Comparison of ENCODE assay signal across 9 cellular contexts in genomic region chr4:2745981-2746806, GRCh38. TPM values are rescaled to one million over a fixed set of nuclear protein-coding genes. Genes with fewer than 3 reads are reported as not detected.
DNase-seq lines count a peak whose midpoint lies in the region; ATAC-seq, FAIRE-seq and TF ChIP-seq lines count a peak whose summit lies in the region.
"Had no signal": no experiment of that assay in that cellular context is flagged by ENCODE, and none has a peak within 500 bp of the region (broad histone marks: within the 10 kb centered on the region; RNA-seq: fewer than 3 reads in every experiment).

No MANE protein-coding gene starts in this region.

- peak overlapping the region; percentile 59 for H3K9ac ChIP-seq in keratinocyte (ENCODE audit: control insufficient read depth, extremely low read depth, insufficient read depth, low read length)

- H3K36me3 ChIP-seq in keratinocyte (ENCODE audit: control insufficient read depth in 2 of 2, extremely low read depth in 1 of 2, insufficient read depth in 2 of 2, low read length in 2 of 2), result peaks cover 32 to 49% of the 10 kb centered on the region in 2 experiments

- H3K4me1 ChIP-seq in keratinocyte (ENCODE audit: control insufficient read depth, extremely low read depth, insufficient read depth, low read length), result peaks cover 27% of the 10 kb centered on the region

- H3K9me1 ChIP-seq in keratinocyte (ENCODE audit: control insufficient read depth, extremely low read depth, insufficient read depth, low read length), result peaks cover 3% of the 10 kb centered on the region

- H3K4me2 ChIP-seq in keratinocyte (ENCODE audit: control insufficient read depth, extremely low read depth, insufficient read depth, low read depth, low read length), result peak overlapping the region; percentile 32

- H4K20me1 ChIP-seq in keratinocyte (ENCODE audit: control insufficient read depth, extremely low read depth, insufficient read depth, low read length), result no peaks in the 10 kb centered on the region

- H3K27me3 ChIP-seq in keratinocyte (ENCODE audit: control insufficient read depth, extremely low read depth, insufficient read depth, low read length), result no peaks in the 10 kb centered on the region

- H3K4me3 ChIP-seq in keratinocyte (ENCODE audit: control insufficient read depth in 2 of 3, extremely low read depth in 1 of 3, insufficient read depth in 2 of 3, low read depth in 1 of 3, low read length in 3 of 3), result peak overlapping the region in 1 of 3 experiments; percentile 26

- FAIRE-seq in keratinocyte (lab: Jason Lieb, UNC), result peak; percentile 51
- FAIRE-seq: endometrium had no signal

- no peak overlapping the region for H2AFZ ChIP-seq in keratinocyte (ENCODE audit: control insufficient read depth, low read length)

- ATAC-seq in GM18498 (IDR thresholded peaks at IDR 0.05; ENCODE audit: unreplicated experiment) (peak; percentile 87), HG02763 (IDR thresholded peaks at IDR 0.05; ENCODE audit: unreplicated experiment) (peak; percentile 83)

- no peak for TF ChIP-seq CTCF in keratinocyte (optimal IDR thresholded peaks at IDR 0.05 in 1 of 3, IDR thresholded peaks at IDR 0.05 in 1 of 3, conservative IDR thresholded peaks at IDR 0.05 in 1 of 3; ENCODE audit: extremely low read depth in 1 of 3, insufficient read depth in 2 of 3, low read length in 3 of 3)

- peak; percentile 19 for DNase-seq in RKO (ENCODE audit: low spot score)
- peak; percentile 87 for DNase-seq in activated gamma-delta T cell treated with anti-CD3 and anti-CD28 coated beads, Interleukin-2, amount 50 U/mL, for 16 hours (ENCODE audit: low read depth)
- DNase-seq in keratinocyte (ENCODE audit: low read depth, low spot score), result peak; percentile 69
- peak; percentile 42 to 52 for DNase-seq in stimulated activated CD8-positive, alpha-beta memory T cell treated with anti-CD3 and anti-CD28 coated beads, Interleukin-7, amount 100 ng/mL, for 1 hour (ENCODE audit: low read depth in 2 of 2)
- DNase-seq in foreskin melanocyte, result no peak
- DNase-seq in SIG-M5 treated with dmso at 0.1 percent for 504 hours (lab: John Stamatoyannopoulos, UW; ENCODE audit: unreplicated experiment), result no peak

- H3K27ac ChIP-seq in keratinocyte (ENCODE audit: control insufficient read depth, insufficient read depth, low read length), result peak overlapping the region; percentile 65

- dilution Hi-C loops in keratinocyte (cut with MboI; ENCODE audit: extremely low pct_ligation_motif_present, low sequenced_read_pairs), result no loop called here

- H3K79me2 ChIP-seq in keratinocyte (ENCODE audit: control insufficient read depth, insufficient read depth, low read length), result peaks cover 13% of the 10 kb centered on the region

- H3K9me3 ChIP-seq in keratinocyte (ENCODE audit: control insufficient read depth, low read depth, low read length), result no peaks in the 10 kb centered on the region

RNA-seq across cellular contexts. Expression of gene TNIP2, which starts 9.9 kb away (rescaled TPM):
- polyA plus RNA-seq in keratinocyte, result 22.6 to 23.1 TPM (median 23.1 TPM) in 3 replicates
- 33.1 TPM for polyA plus RNA-seq in keratinocyte (2011; ENCODE audit: low read depth)
- polyA plus RNA-seq in keratinocyte (2011; cell fraction: cytosol; rRNA removed), result 11.7 and 26.0 TPM in 2 replicates
- polyA plus RNA-seq in keratinocyte (2011; cell fraction: nucleus; rRNA removed), result 41.6 and 42.8 TPM in 2 replicates
- polyA plus RNA-seq in keratinocyte (2012; ENCODE audit: low replicate concordance), result 21.2 and 26.8 TPM in 2 replicates
- 7.6 to 13.0 TPM (median 9.8 TPM) in 3 replicates for polyA minus RNA-seq in keratinocyte
- polyA minus RNA-seq in keratinocyte (2011; cell fraction: cytosol; rRNA and poly(A)+ RNA removed), result 15.9 TPM
- 10.3 and 12.2 TPM in 2 replicates for polyA minus RNA-seq in keratinocyte (2011; cell fraction: nucleus; rRNA and poly(A)+ RNA removed)

RNA-seq across cellular contexts. Expression of gene SH3BP2, which starts 46.7 kb away (rescaled TPM):
- 7.2 to 21.6 TPM (median 11.2 TPM) in 3 replicates for polyA plus RNA-seq in keratinocyte
- 20.2 TPM for polyA plus RNA-seq in keratinocyte (2011; ENCODE audit: low read depth)
- polyA plus RNA-seq in keratinocyte (2011; cell fraction: cytosol; rRNA removed), result 5.6 and 7.6 TPM in 2 replicates
- polyA plus RNA-seq in keratinocyte (2011; cell fraction: nucleus; rRNA removed), result 67.9 and 68.0 TPM in 2 replicates
- polyA plus RNA-seq in keratinocyte (2012; ENCODE audit: low replicate concordance), result 6.1 and 23.4 TPM in 2 replicates
- 33.4 to 47.9 TPM (median 41.4 TPM) in 3 replicates for polyA minus RNA-seq in keratinocyte
- polyA minus RNA-seq in keratinocyte (2011; cell fraction: cytosol; rRNA and poly(A)+ RNA removed), result 16.1 TPM
- 25.6 and 34.7 TPM in 2 replicates for polyA minus RNA-seq in keratinocyte (2011; cell fraction: nucleus; rRNA and poly(A)+ RNA removed)

Comparison
In these comparisons a context has a peak if more than half of its experiments do, and no peak if none do; other contexts are left out.
1. DNase-seq: peak in RKO (single experiment), activated gamma-delta T cell treated with anti-CD3 and anti-CD28 coated beads, Interleukin-2, amount 50 U/mL, for 16 hours (single experiment), keratinocyte (single experiment) and stimulated activated CD8-positive, alpha-beta memory T cell treated with anti-CD3 and anti-CD28 coated beads, Interleukin-7, amount 100 ng/mL, for 1 hour (2 of 2); none in foreskin melanocyte (single experiment) and SIG-M5 treated with dmso at 0.1 percent for 504 hours (single experiment).